ENCODE assay signal across 8 cellular contexts in the genomic region with DNA sequence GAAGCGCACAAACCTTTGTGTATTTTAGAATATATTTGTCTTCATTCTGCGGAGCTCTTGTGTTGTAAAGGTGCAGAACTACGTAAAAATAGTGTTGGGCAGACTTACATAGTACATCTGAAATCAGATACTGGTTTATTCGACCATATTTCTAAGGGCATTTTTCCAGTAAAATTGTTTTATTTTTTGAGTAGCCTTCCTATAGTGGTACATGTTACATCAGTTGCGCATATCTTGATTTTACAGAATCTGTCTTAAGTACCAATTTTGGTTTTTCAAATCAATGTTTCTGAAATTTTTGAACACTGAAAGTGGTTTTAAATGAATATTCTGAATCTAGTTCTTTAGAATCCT. TPM values are rescaled to one million over a fixed set of nuclear protein-coding genes. Genes with fewer than 3 reads are reported as not detected.
DNase-seq lines count a peak whose midpoint lies in the region; ATAC-seq and TF ChIP-seq lines count a peak whose summit lies in the region.

No MANE protein-coding gene starts in this region.

- no peak for DNase-seq in Calu3
- no peak for DNase-seq in OCI-LY7 (ENCODE audit: low spot score)
- DNase-seq in epithelial cell of esophagus (ENCODE audit: low read depth), result no peak
- DNase-seq in ovary, result no peak
- no peak for DNase-seq in activated gamma-delta T cell (lab: John Stamatoyannopoulos, UW)
- DNase-seq in ureter (ENCODE audit: low spot score), result no peak

- H3K27me3 Mint-ChIP-seq in Calu3 (ENCODE audit: unreplicated experiment), result peaks cover 13% of the 10 kb centered on the region

- H3K4me1 Mint-ChIP-seq in Calu3 (ENCODE audit: low read depth, unreplicated experiment), result peaks cover 38% of the 10 kb centered on the region

- peaks cover 70% of the 10 kb centered on the region for H3K79me2 ChIP-seq in OCI-LY7 (ENCODE audit: insufficient read depth, low read depth, low read length)

- peak overlapping the region; percentile 82 for H3K4me2 ChIP-seq in OCI-LY7 (ENCODE audit: low read length)

- intact Hi-C loops in Calu3 (cut with micrococcal nuclease; ENCODE audit: unreplicated experiment), result loop anchor here (2.0 kb wide), 1 partner anchor 16 kb away; the partner anchor contains the start of gene CHD2
- intact Hi-C loops in OCI-LY7 (cut with micrococcal nuclease; ENCODE audit: unreplicated experiment), result loop anchor here (1.0 kb wide), 1 partner anchor 16 kb away; the partner anchor contains the start of gene CHD2
- intact Hi-C loops in ovary (cut with DNase I), result loop anchor here in 1 of 4 donors (5.0 kb wide), 1 partner anchor 77 kb away; no protein-coding TSS in a partner anchor

- peaks cover 64% of the 10 kb centered on the region for H3K36me3 ChIP-seq in OCI-LY7 (ENCODE audit: insufficient read depth, low read length)
- H3K36me3 ChIP-seq in ovary, result no peaks in the 10 kb centered on the region

- TF ChIP-seq EP300 in ovary (IDR thresholded peaks at IDR 0.05), result no peak

- H3K27me3 ChIP-seq in ovary, result no peaks in the 10 kb centered on the region

- CTCF ChIA-PET in Calu3 (lab: Charles Lee), result interaction anchor here (1.0 to 2.4 kb wide), 4 partner anchors 15 to 74 kb away, joined by 3 to 9 read pairs (median 6); no protein-coding TSS in a partner anchor
- CTCF ChIA-PET in OCI-LY7 (lab: Charles Lee; ENCODE audit: unreplicated experiment), result no interaction called here

- no peak overlapping the region for H2AFZ ChIP-seq in OCI-LY7 (ENCODE audit: low read length)

- H3K9me2 ChIP-seq in OCI-LY7 (ENCODE audit: insufficient read depth, low read length), result no peaks in the 10 kb centered on the region

- BruUV-seq in Calu3 (replicated peaks; lab: Mats Ljungman, UMichigan) (no TSS peak), OCI-LY7 (replicated peaks; lab: Mats Ljungman, UMichigan) (no TSS peak)

- H4K20me1 ChIP-seq in OCI-LY7 (ENCODE audit: insufficient read depth, low read length), result peaks cover 20% of the 10 kb centered on the region; the same call in 1 of the 2 replicates

- H3K9me3 Mint-ChIP-seq in Calu3 (ENCODE audit: low read depth, unreplicated experiment), result no peaks in the 10 kb centered on the region

- TF ChIP-seq CTCF in Calu3 (IDR thresholded peaks at IDR 0.05; ENCODE audit: unreplicated experiment) (no peak), OCI-LY7 (conservative IDR thresholded peaks at IDR 0.05; ENCODE audit: low read length) (no peak), epithelial cell of esophagus (IDR thresholded peaks at IDR 0.05; ENCODE audit: insufficient read depth, low read depth, low read length, missing control alignments) (no peak), ovary (IDR thresholded peaks at IDR 0.05) (no peak)

- peaks cover 50% of the 10 kb centered on the region for H3K4me1 ChIP-seq in OCI-LY7 (ENCODE audit: insufficient read depth, low read length, poor library complexity, severe bottlenecking)
- peaks cover 6% of the 10 kb centered on the region for H3K4me1 ChIP-seq in ovary (ENCODE audit: insufficient read depth)

- peak overlapping the region; percentile 82 for H3K27ac ChIP-seq in OCI-LY7 (ENCODE audit: low read depth, low read length, poor library complexity, severe bottlenecking)
- peak overlapping the region; percentile 99 to 100 for H3K27ac ChIP-seq in ovary

- no peak for ATAC-seq in GM18868 (IDR thresholded peaks at IDR 0.05; ENCODE audit: unreplicated experiment)
- no peak for ATAC-seq in activated CD4-positive, CD25-positive, alpha-beta regulatory T cell treated with anti-CD3 and anti-CD28 coated beads, Interleukin-2, amount 50 U/mL, for 24 hours

- POLR2A ChIA-PET in OCI-LY7 (lab: Charles Lee), result interaction anchor here (1.0 to 11.9 kb wide), 13 partner anchors 11 to 73 kb away, joined by 3 to 203 read pairs (median 22); partner anchors contain the start of gene CHD2

- H3K9me3 ChIP-seq in OCI-LY7 (ENCODE audit: low read length), result peaks cover 6% of the 10 kb centered on the region; the same call in 1 of the 2 replicates
- H3K9me3 ChIP-seq in ovary, result no peaks in the 10 kb centered on the region

- H3K4me3 ChIP-seq in OCI-LY7 (ENCODE audit: low read depth, low read length, poor library complexity, severe bottlenecking) (peak overlapping the region; percentile 86), epithelial cell of esophagus (ENCODE audit: low read length) (peak overlapping the region; percentile 95), ovary (peak overlapping the region; percentile 82)

- peak overlapping the region; percentile 68 for H3K4me3 Mint-ChIP-seq in Calu3 (ENCODE audit: low read depth, unreplicated experiment)

- no peak for TF ChIP-seq POLR2A in ovary (IDR thresholded peaks at IDR 0.05)

- peaks cover 84% of the 10 kb centered on the region for H3K36me3 Mint-ChIP-seq in Calu3 (ENCODE audit: insufficient read depth, unreplicated experiment)

- WGBS in ovary, 3 donors, result 1 to 2% (median 2%) methylated on average over 5 of the region's 5 CpGs

- H3K27ac Mint-ChIP-seq in Calu3 (ENCODE audit: unreplicated experiment), result peak overlapping the region; percentile 94

RNA-seq across cellular contexts. Expression of gene CHD2, which starts 15.7 kb away (rescaled TPM):
- total RNA-seq in Calu3 (2022) (127 and 140 TPM in 2 replicates), OCI-LY7 (2022) (213 and 259 TPM in 2 replicates), ovary (100 to 1,000 TPM in 4 of 7 donors, 10 to 100 TPM in 3; 83.8 to 146 (median 106) TPM), ureter (193 TPM)
- total RNA-seq in OCI-LY7 (2014; rRNA removed; shearing (Covaris generic)), result 133 and 169 TPM in 2 replicates
- polyA plus RNA-seq in ovary, result 10 to 100 TPM; 43.6 to 73.9 TPM
